Comparison of ENCODE assay signal across 33 cellular contexts in genomic region chr20:23284009-23284408, GRCh38.
DNase-seq lines count a peak whose midpoint lies in the region; ATAC-seq, FAIRE-seq and TF ChIP-seq lines count a peak whose summit lies in the region.
"Had no signal": no experiment of that assay in that cellular context is flagged by ENCODE, and none has a peak within 500 bp of the region (broad histone marks: within the 10 kb centered on the region; RNA-seq: fewer than 3 reads in every experiment).

No MANE protein-coding gene starts in this region.

- no peak overlapping the region for H3K4me2 ChIP-seq in K562 (ENCODE audit: insufficient read depth, low read length)
- H3K4me2 ChIP-seq: A549 had no signal

- TF ChIP-seq POLR2A in K562 (conservative IDR thresholded peaks at IDR 0.05): no peak

- no peak for TF ChIP-seq CTCF in HEK293 (tag by site-specific recombination; IDR thresholded peaks at IDR 0.05)
- no peak for TF ChIP-seq CTCF in K562 (IDR thresholded peaks at IDR 0.05 in 2 of 3, conservative IDR thresholded peaks at IDR 0.05 in 1 of 3; ENCODE audit: insufficient read depth in 2 of 3, low read depth in 1 of 3, low read length in 3 of 3)
- TF ChIP-seq CTCF in upper lobe of right lung (IDR thresholded peaks at IDR 0.05): no peak

- DNase-seq in K562 (ENCODE audit: extremely low read depth in 1 of 4, low spot score in 3 of 4): no peak
- DNase-seq in ureter (ENCODE audit: low spot score): peak; percentile 4
- no peak for DNase-seq in NOMO-1 (lab: John Stamatoyannopoulos, UW; ENCODE audit: unreplicated experiment in 2 of 2)
- no peak for DNase-seq in upper lobe of right lung
- DNase-seq in SW 1271 (lab: John Stamatoyannopoulos, UW): no peak
- DNase-seq: 8988T; ACHN; AML-193; BE2C; C1 segment of cervical spinal cord; Caco-2; Calu3; CD4-positive, alpha-beta memory T cell; CD4-positive, alpha-beta T cell; CD4-positive, CD25-positive, alpha-beta regulatory T cell; CD8-positive, alpha-beta memory T cell; CD8-positive, alpha-beta T cell; COR-L47; DMS 273 treated with DMSO at 0.1 percent for 48 hours; DMS153; DMS53; DMS79; DMS79 treated with DMSO at 0.1 percent for 48 hours; DND-41; EL had no signal

- POLR2A ChIA-PET in HEK293 (lab: Yijun Ruan, JAX) (no interaction called here), K562 (lab: Yijun Ruan, JAX) (interaction anchor here (0.6 kb wide), 1 partner anchor 371 kb away, joined by 3 read pairs; no protein-coding TSS in a partner anchor)

- no peaks in the 10 kb centered on the region for H3K9me1 ChIP-seq in K562 (ENCODE audit: control insufficient read depth, insufficient read depth, low read length)

- CTCF ChIA-PET in HEK293 (lab: Yijun Ruan, JAX): no interaction called here
- CTCF ChIA-PET in K562 (lab: Yijun Ruan, JAX; ENCODE audit: low intra/inter-chr PET ratio): no interaction called here

- TF ChIP-seq RAD21 in K562 (CRISPR knock-in tag; conservative IDR thresholded peaks at IDR 0.05 in 1 of 2, IDR thresholded peaks at IDR 0.05 in 1 of 2): no peak

- WGBS in K562 (ENCODE audit: insufficient coverage, low coverage, missing lambda C conversion rate): 4% methylated on average over 2 of the region's 2 CpGs

- ATAC-seq in K562 (no peak), upper lobe of right lung (no peak)
- ATAC-seq: A549; CD8-positive, alpha-beta T cell had no signal

- H3K36me3 ChIP-seq in HEK293 (ENCODE audit: control insufficient read depth in 2 of 2, insufficient read depth in 1 of 2, low read length in 2 of 2) (no peaks in the 10 kb centered on the region), K562 (ENCODE audit: control insufficient read depth, insufficient read depth, low read length) (no peaks in the 10 kb centered on the region), upper lobe of right lung (no peaks in the 10 kb centered on the region)
- H3K36me3 ChIP-seq: BE2C; BLaER1; BLaER1 treated with 17β-estradiol and CSF1 and Interleukin-3, amounts not matched to agents 10 nM and 100 nM had no signal

- BruUV-seq in K562 (replicated peaks; lab: Mats Ljungman, UMichigan): no TSS peak

- no peaks in the 10 kb centered on the region for H3K79me2 ChIP-seq in K562 (ENCODE audit: control insufficient read depth, insufficient read depth, low read length)

- H2AFZ ChIP-seq in K562 (ENCODE audit: low read depth, low read length): no peak overlapping the region

- peaks cover 2 to 27% of the 10 kb centered on the region in 2 experiments; a peak in 2 of 5 replicates for H3K27me3 ChIP-seq in K562 (ENCODE audit: control insufficient read depth in 2 of 2, insufficient read depth in 2 of 2, low read length in 2 of 2)
- H3K27me3 ChIP-seq in upper lobe of right lung: peaks cover 6% of the 10 kb centered on the region
- H3K27me3 ChIP-seq: BE2C; BLaER1; BLaER1 treated with 17β-estradiol and CSF1 and Interleukin-3, amounts not matched to agents 10 nM and 100 nM had no signal

- H3K9me3 ChIP-seq in HEK293 (ENCODE audit: control insufficient read depth, insufficient read depth, low read depth, low read length): no peaks in the 10 kb centered on the region
- no peaks in the 10 kb centered on the region for H3K9me3 ChIP-seq in K562 (replicated peaks; ENCODE audit: control insufficient read depth, insufficient read depth, low read depth, low read length)
- no peaks in the 10 kb centered on the region for H3K9me3 ChIP-seq in upper lobe of right lung
- H3K9me3 ChIP-seq: A549, BE2C, BLaER1 had no signal

- no peak for FAIRE-seq in K562 (lab: Jason Lieb, UNC)
- FAIRE-seq: A204.1, A549, D721Med had no signal

- no peak overlapping the region for H3K9ac ChIP-seq in K562 (ENCODE audit: insufficient read depth in 1 of 2, low read depth in 2 of 2, low read length in 2 of 2)
- H3K9ac ChIP-seq: BLaER1; BLaER1 treated with 17β-estradiol and CSF1 and Interleukin-3, amounts not matched to agents 10 nM and 100 nM had no signal

- no peaks in the 10 kb centered on the region for H3K4me1 ChIP-seq in HEK293 (ENCODE audit: control insufficient read depth, insufficient read depth, low read length)
- no peaks in the 10 kb centered on the region; a peak in 1 of 5 replicates for H3K4me1 ChIP-seq in K562 (replicated peaks in 1 of 2; ENCODE audit: control insufficient read depth in 2 of 2, insufficient read depth in 2 of 2, low read length in 2 of 2)
- no peaks in the 10 kb centered on the region for H3K4me1 ChIP-seq in upper lobe of right lung
- H3K4me1 ChIP-seq: A549, BE2C had no signal

- TF ChIP-seq EP300 in K562 (IDR thresholded peaks at IDR 0.05; ENCODE audit: low read length): no peak

- H3K27ac ChIP-seq in HEK293 (ENCODE audit: extremely low read depth, low read depth, low read length) (no peak overlapping the region), K562 (ENCODE audit: extremely low read depth, low read depth, low read length) (no peak overlapping the region), upper lobe of right lung (no peak overlapping the region)
- H3K27ac ChIP-seq: 22Rv1; A549; BLaER1; BLaER1 treated with 17β-estradiol and CSF1 and Interleukin-3, amounts not matched to agents 10 nM and 100 nM; C4-2B had no signal

- H3K4me3 ChIP-seq in HEK293 (ENCODE audit: low read depth, low read length): no peak overlapping the region
- H3K4me3 ChIP-seq in K562: no peak overlapping the region
- no peak overlapping the region for H3K4me3 ChIP-seq in upper lobe of right lung
- H3K4me3 ChIP-seq: A549; BLaER1; BLaER1 treated with 17β-estradiol and CSF1 and Interleukin-3, amounts not matched to agents 10 nM and 100 nM had no signal

- H4K20me1 ChIP-seq in K562 (replicated peaks; ENCODE audit: control insufficient read depth, insufficient read depth, low read length): no peaks in the 10 kb centered on the region
- H4K20me1 ChIP-seq: BLaER1; BLaER1 treated with 17β-estradiol and CSF1 and Interleukin-3, amounts not matched to agents 10 nM and 100 nM had no signal

- intact Hi-C loops in K562 (cut with micrococcal nuclease): no loop called here
- intact Hi-C loops in upper lobe of right lung (cut with DNase I): no loop called here

- in situ Hi-C loops in K562 (cut with MboI): no loop called here

TF ChIP-seq in HEK293, 187 proteins besides CTCF, POLR2A, EP300 and RAD21:
- no peak for TF ChIP-seq ZNF280C (tag by site-specific recombination; IDR thresholded peaks at IDR 0.05)
- TF ChIP-seq ZNF175 (tag by site-specific recombination; IDR thresholded peaks at IDR 0.05): no peak
- peak; percentile 70 for TF ChIP-seq ZNF146 (tag by site-specific recombination; IDR thresholded peaks at IDR 0.05)

TF ChIP-seq in K562, 482 proteins besides CTCF, POLR2A, EP300 and RAD21:
- TF ChIP-seq, protein P1, sequence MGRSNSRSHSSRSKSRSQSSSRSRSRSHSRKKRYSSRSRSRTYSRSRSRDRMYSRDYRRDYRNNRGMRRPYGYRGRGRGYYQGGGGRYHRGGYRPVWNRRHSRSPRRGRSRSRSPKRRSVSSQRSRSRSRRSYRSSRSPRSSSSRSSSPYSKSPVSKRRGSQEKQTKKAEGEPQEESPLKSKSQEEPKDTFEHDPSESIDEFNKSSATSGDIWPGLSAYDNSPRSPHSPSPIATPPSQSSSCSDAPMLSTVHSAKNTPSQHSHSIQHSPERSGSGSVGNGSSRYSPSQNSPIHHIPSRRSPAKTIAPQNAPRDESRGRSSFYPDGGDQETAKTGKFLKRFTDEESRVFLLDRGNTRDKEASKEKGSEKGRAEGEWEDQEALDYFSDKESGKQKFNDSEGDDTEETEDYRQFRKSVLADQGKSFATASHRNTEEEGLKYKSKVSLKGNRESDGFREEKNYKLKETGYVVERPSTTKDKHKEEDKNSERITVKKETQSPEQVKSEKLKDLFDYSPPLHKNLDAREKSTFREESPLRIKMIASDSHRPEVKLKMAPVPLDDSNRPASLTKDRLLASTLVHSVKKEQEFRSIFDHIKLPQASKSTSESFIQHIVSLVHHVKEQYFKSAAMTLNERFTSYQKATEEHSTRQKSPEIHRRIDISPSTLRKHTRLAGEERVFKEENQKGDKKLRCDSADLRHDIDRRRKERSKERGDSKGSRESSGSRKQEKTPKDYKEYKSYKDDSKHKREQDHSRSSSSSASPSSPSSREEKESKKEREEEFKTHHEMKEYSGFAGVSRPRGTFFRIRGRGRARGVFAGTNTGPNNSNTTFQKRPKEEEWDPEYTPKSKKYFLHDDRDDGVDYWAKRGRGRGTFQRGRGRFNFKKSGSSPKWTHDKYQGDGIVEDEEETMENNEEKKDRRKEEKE (IDR thresholded peaks at IDR 0.05; ENCODE audit: borderline replicate concordance in 1 of 2, control insufficient read depth in 1 of 2, low read depth in 2 of 2, low read length in 1 of 2): no peak
- TF ChIP-seq XRCC5 (IDR thresholded peaks at IDR 0.05; ENCODE audit: low read depth, low read length) (no peak), ZNF146 (CRISPR knock-in tag; IDR thresholded peaks at IDR 0.05; ENCODE audit: unreplicated experiment) (peak; percentile 75)

Comparison
In these comparisons a context has a peak if more than half of its experiments do, and no peak if none do; other contexts are left out.
1. Of the 44 proteins assayed by ChIP-seq in both K562 and HEK293: peak only in K562: none; only in HEK293: none; in both: ZNF146; in neither: 43.